29 cellular contexts compared by ENCODE assay signal in genomic region chr1:48089356-48089891, GRCh38.
"Had no signal": no experiment of that assay in that cellular context is flagged by ENCODE, and none has a peak within 500 bp of the region (broad histone marks: within the 10 kb centered on the region; RNA-seq: fewer than 3 reads in every experiment).

No MANE protein-coding gene starts in this region.

- H3K4me1 ChIP-seq: colonic mucosa, left ventricle myocardium inferior, lower lobe of right lung, neural progenitor cell, prostate gland, right atrium auricular region, tibial nerve, upper lobe of left lung had no signal

- H3K9me3 Mint-ChIP-seq: central memory CD8-positive, alpha-beta T cell; neural progenitor cell had no signal

- H3K27me3 ChIP-seq: colonic mucosa, right atrium auricular region, upper lobe of left lung had no signal

- H3K27ac ChIP-seq: colonic mucosa, esophagus squamous epithelium, left ventricle myocardium inferior, lower lobe of right lung, neural progenitor cell, prostate gland, right atrium auricular region, thoracic aorta, tibial nerve, upper lobe of left lung had no signal

- ATAC-seq: left colon, sciatic nerve had no signal

- DNase-seq: colonic mucosa; dermis blood vessel endothelial cell; effector memory CD4-positive, alpha-beta T cell; erythroblast; esophagus squamous epithelium; foreskin melanocyte; hypothalamus; immature natural killer cell; islet precursor cell; kidney glomerular epithelial cell; left colon; left ventricle myocardium inferior; lower lobe of right lung; nucleus accumbens; stimulated activated CD4-positive, alpha-beta T cell treated with anti-CD3 and anti-CD28 coated beads, Interleukin-12 subunit alpha, Interleukin-12 subunit beta, amount 100 ng/mL, for 4 hours; stimulated activated CD4-positive, alpha-beta T cell treated with anti-CD3 and anti-CD28 coated beads, Interleukin-1b, Interleukin-23, amount 100 ng/mL, for 48 hours; stimulated activated CD4-positive, alpha-beta T cell treated with anti-CD3 and anti-CD28 coated beads, Interleukin-4, amount 100 ng/mL, for 1 hour; stimulated activated CD8-positive, alpha-beta memory T cell treated with anti-CD3 and anti-CD28 coated beads, Interleukin-4, amount 100 ng/mL, for 48 hours; stimulated activated naive CD4-positive, alpha-beta T cell treated with Interleukin-2 at 50 U/mL for 16 hours had no signal

- H3K9me3 ChIP-seq: colonic mucosa, esophagus squamous epithelium, left ventricle myocardium inferior, lower lobe of right lung, prostate gland, right atrium auricular region, thoracic aorta, tibial nerve, upper lobe of left lung had no signal

- H3K9ac ChIP-seq: neural progenitor cell had no signal

- H3K4me3 ChIP-seq: colonic mucosa, esophagus squamous epithelium, left ventricle myocardium inferior, lower lobe of right lung, neural progenitor cell, prostate gland, right atrium auricular region, smooth muscle cell, thoracic aorta, tibial nerve, upper lobe of left lung had no signal

- H3K27ac Mint-ChIP-seq: immature natural killer cell, nephron, neural progenitor cell had no signal

- H2AFZ ChIP-seq: neural progenitor cell had no signal

- H3K4me1 Mint-ChIP-seq: neural progenitor cell had no signal

- H3K4me2 ChIP-seq: neural progenitor cell, smooth muscle cell had no signal

- H3K4me3 Mint-ChIP-seq: central memory CD8-positive, alpha-beta T cell; immature natural killer cell; nephron; neural progenitor cell had no signal

- H3K36me3 ChIP-seq: colonic mucosa, esophagus squamous epithelium, left ventricle myocardium inferior, lower lobe of right lung, neural progenitor cell, prostate gland, right atrium auricular region, thoracic aorta, tibial nerve, upper lobe of left lung had no signal
